Comparison of ENCODE assay signal across 8 cellular contexts in genomic region chr7:33334349-33334748, GRCh38.
A peak's percentile ranks its signal among the peaks of the same experiment; 100 is the strongest.
DNase-seq lines count a peak whose midpoint lies in the region; ATAC-seq and TF ChIP-seq lines count a peak whose summit lies in the region.

No MANE protein-coding gene starts in this region.

- peak; percentile 18 for TF ChIP-seq CTCF in GM10248 (IDR thresholded peaks at IDR 0.05; ENCODE audit: control extremely low read depth, extremely low read depth, low read depth, missing control alignments)
- TF ChIP-seq CTCF in NB4 (IDR thresholded peaks at IDR 0.05; ENCODE audit: low read depth, low read length): peak; percentile 36

- H4K8ac ChIP-seq in mesendoderm (ENCODE audit: low read depth, low read length): no peak overlapping the region

- POLR2A ChIA-PET in GM10248 (lab: Yijun Ruan, JAX): no interaction called here

- no peak overlapping the region for H2BK15ac ChIP-seq in mesendoderm (replicated peaks; ENCODE audit: low read depth)

- no peak overlapping the region for H2BK120ac ChIP-seq in mesendoderm (ENCODE audit: low read depth, low read length)

- no peak overlapping the region for H3K4ac ChIP-seq in mesendoderm (ENCODE audit: low read depth, low read length)

- DNase-seq in GM10248 (ENCODE audit: extremely low spot score) (no peak), NB4 (ENCODE audit: low read depth) (peak; percentile 30), amniotic epithelial cell (ENCODE audit: low read depth) (peak; percentile 20), mesendoderm (peak; percentile 77), foreskin melanocyte (no peak), NCI-H2227 (lab: John Stamatoyannopoulos, UW; ENCODE audit: unreplicated experiment) (no peak), anterior cingulate cortex (lab: John Stamatoyannopoulos, UW) (no peak)

- no peak overlapping the region for H3K56ac ChIP-seq in mesendoderm (ENCODE audit: low read length)

- H3K27ac ChIP-seq in mesendoderm (ENCODE audit: low read depth, low read length): no peak overlapping the region

- H3K36me3 ChIP-seq in mesendoderm (ENCODE audit: control insufficient read depth, insufficient read depth, low read length): no peaks in the 10 kb centered on the region

- H3K4me3 ChIP-seq in NB4 (ENCODE audit: low read depth, low read length) (no peak overlapping the region), mesendoderm (ENCODE audit: low read length) (no peak overlapping the region)

- H4K5ac ChIP-seq in mesendoderm (ENCODE audit: low read length): no peak overlapping the region

- no peak overlapping the region for H3K18ac ChIP-seq in mesendoderm (ENCODE audit: low read length)

- no peak for TF ChIP-seq POLR2A in NB4 (IDR thresholded peaks at IDR 0.05; ENCODE audit: extremely low read depth, insufficient read length)

- no peaks in the 10 kb centered on the region for H3K79me2 ChIP-seq in mesendoderm (ENCODE audit: control insufficient read depth, insufficient read depth, low read length)

- no peak overlapping the region for H2BK5ac ChIP-seq in mesendoderm (ENCODE audit: low read length)

- H3K79me1 ChIP-seq in mesendoderm (ENCODE audit: low read length): no peaks in the 10 kb centered on the region

- no peak overlapping the region for H2AK5ac ChIP-seq in mesendoderm (ENCODE audit: low read length)

- no peak overlapping the region for H3K23ac ChIP-seq in mesendoderm (ENCODE audit: low read length)

- no CpG with 5 or more reads among the region's 3 CpGs for WGBS in mesendoderm (ENCODE audit: extremely low coverage, insufficient coverage, low lambda C conversion rate)

- CTCF ChIA-PET in GM10248 (lab: Yijun Ruan, JAX): interaction anchor here (0.8 to 1.8 kb wide), 6 partner anchors 8 to 599 kb away, joined by 3 to 6 read pairs (median 4); no protein-coding TSS in a partner anchor

- H3K27me3 ChIP-seq in mesendoderm (ENCODE audit: insufficient read depth, low read length, poor library complexity): no peaks in the 10 kb centered on the region

- H3K4me1 ChIP-seq in mesendoderm (ENCODE audit: control insufficient read depth, low read depth, low read length): no peaks in the 10 kb centered on the region

- ATAC-seq in activated CD4-positive, CD25-positive, alpha-beta regulatory T cell treated with anti-CD3 and anti-CD28 coated beads, Interleukin-2, amount 50 U/mL, for 24 hours: no peak

- H3K9ac ChIP-seq in mesendoderm (ENCODE audit: low read length): no peak overlapping the region

- no peak overlapping the region for H3K4me2 ChIP-seq in mesendoderm (ENCODE audit: low read length)

Comparison
In these comparisons a context has a peak if more than half of its experiments do, and no peak if none do; other contexts are left out.
1. DNase-seq: peak in NB4 (single experiment), amniotic epithelial cell (single experiment) and mesendoderm (single experiment); none in GM10248 (single experiment), foreskin melanocyte (single experiment), NCI-H2227 (single experiment) and anterior cingulate cortex (0 of 58).